11 cellular contexts compared by ENCODE assay signal in the genomic region with DNA sequence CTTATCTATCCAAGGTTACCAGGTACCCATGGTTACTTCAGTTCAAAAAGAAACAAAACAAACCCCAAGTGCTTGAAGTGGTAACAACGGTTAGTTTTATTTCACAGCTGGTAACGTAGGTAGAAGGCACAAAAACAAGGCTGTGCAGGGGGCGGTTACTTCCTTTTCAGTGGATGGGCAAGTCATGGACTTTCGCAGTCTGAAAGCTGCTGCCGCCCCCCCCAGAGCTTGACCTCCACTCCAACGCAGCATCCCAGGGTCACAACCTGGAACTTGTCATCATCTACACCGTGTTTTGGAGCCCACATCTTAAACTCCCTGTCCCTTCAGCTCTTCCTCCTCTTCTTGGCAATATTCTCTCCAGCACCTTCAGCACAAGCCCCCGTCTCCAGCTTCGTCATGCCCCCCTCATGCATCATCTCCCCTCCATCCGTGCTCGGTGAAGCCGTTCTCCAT.
A peak's percentile ranks its signal among the peaks of the same experiment; 100 is the strongest.
DNase-seq lines count a peak whose midpoint lies in the region; TF ChIP-seq lines count a peak whose summit lies in the region.
"Had no signal": no experiment of that assay in that cellular context is flagged by ENCODE, and none has a peak within 500 bp of the region (broad histone marks: within the 10 kb centered on the region; RNA-seq: fewer than 3 reads in every experiment).

No MANE protein-coding gene starts in this region.

- no peak overlapping the region for H2BK5ac ChIP-seq in H9 (ENCODE audit: insufficient read length, low read length)

- H3K4me3 ChIP-seq in tibial artery = no peak overlapping the region

- H3K23ac ChIP-seq in H9 (ENCODE audit: insufficient read length, low read depth, low read length) = no peak overlapping the region

- no peak overlapping the region for H2BK120ac ChIP-seq in H9 (ENCODE audit: low read depth, low read length, poor library complexity, severe bottlenecking)

- H3K79me1 ChIP-seq in H9 (ENCODE audit: insufficient read depth, low read depth, low read length, poor library complexity, severe bottlenecking) = no peaks in the 10 kb centered on the region

- H3K36me3 Mint-ChIP-seq in H9 (ENCODE audit: insufficient read depth in 1 of 3, low read depth in 3 of 3) = no peaks in the 10 kb centered on the region; a peak in 1 of 7 replicates
- H3K36me3 Mint-ChIP-seq in activated naive CD4-positive, alpha-beta T cell treated with anti-CD3 and anti-CD28 coated beads, Interleukin-2, amount 10 ng/mL, durations not matched to agents 7 days and 5 days = peaks cover 2% of the 10 kb centered on the region

- no peaks in the 10 kb centered on the region; a peak in 2 of 5 replicates for H3K9me3 Mint-ChIP-seq in H9
- no peaks in the 10 kb centered on the region for H3K9me3 Mint-ChIP-seq in activated naive CD4-positive, alpha-beta T cell treated with anti-CD3 and anti-CD28 coated beads, Interleukin-2, amount 10 ng/mL, durations not matched to agents 7 days and 5 days

- H3K4me1 ChIP-seq in H9 (ENCODE audit: insufficient read depth, low read length) (no peaks in the 10 kb centered on the region), tibial artery (peaks cover 0 to 6% (median 0%) of the 10 kb centered on the region in 4 donors)

- H3K27ac ChIP-seq in H9 (ENCODE audit: insufficient read length, low read depth, low read length) (no peak overlapping the region), tibial artery (no peak overlapping the region)

- no peak overlapping the region for H4K5ac ChIP-seq in H9 (ENCODE audit: insufficient read length, low read depth, low read length)

- CTCF ChIA-PET in activated naive CD4-positive, alpha-beta T cell treated with anti-CD3 and anti-CD28 coated beads, Interleukin-2, amount 10 ng/mL, durations not matched to agents 7 days and 5 days (lab: Charles Lee) = interaction anchor here (0.6 to 1.2 kb wide), 7 partner anchors 11 to 1669 kb away, joined by 3 to 7 read pairs (median 3); no protein-coding TSS in a partner anchor

- in situ Hi-C loops in GM13977 (cut with MboI; ENCODE audit: low pct_unique_long_range_greater_than_20kb, low sequenced_read_pairs, unreplicated experiment) = no loop called here

- no peak overlapping the region for H3K4me3 Mint-ChIP-seq in H9
- peak overlapping the region; percentile 36 for H3K4me3 Mint-ChIP-seq in activated naive CD4-positive, alpha-beta T cell treated with anti-CD3 and anti-CD28 coated beads, Interleukin-2, amount 10 ng/mL, durations not matched to agents 7 days and 5 days

- H3K18ac ChIP-seq in H9 (ENCODE audit: insufficient read length, low read depth, low read length) = peak overlapping the region; percentile 58

- H3K9ac ChIP-seq in H9 (ENCODE audit: extremely low read depth, insufficient read length, low read length) = no peak overlapping the region

- H2AK5ac ChIP-seq in H9 (ENCODE audit: insufficient read length, low read length) = no peak overlapping the region

- no peak overlapping the region for H3K27ac Mint-ChIP-seq in H9
- H3K27ac Mint-ChIP-seq in activated naive CD4-positive, alpha-beta T cell treated with anti-CD3 and anti-CD28 coated beads, Interleukin-2, amount 10 ng/mL, durations not matched to agents 7 days and 5 days = peak overlapping the region; percentile 88

- H4K20me1 ChIP-seq in H9 (ENCODE audit: control insufficient read depth, insufficient read depth, insufficient read length) = no peaks in the 10 kb centered on the region

- no peaks in the 10 kb centered on the region; the same call in 1 of the 2 replicates for H3K27me3 Mint-ChIP-seq in H9 (ENCODE audit: low read depth)
- no peaks in the 10 kb centered on the region for H3K27me3 Mint-ChIP-seq in activated naive CD4-positive, alpha-beta T cell treated with anti-CD3 and anti-CD28 coated beads, Interleukin-2, amount 10 ng/mL, durations not matched to agents 7 days and 5 days

- H3K4me1 Mint-ChIP-seq in H9 = peaks cover 2 to 3% of the 10 kb centered on the region in 2 experiments; a peak in 2 of 4 replicates
- peaks cover 72% of the 10 kb centered on the region for H3K4me1 Mint-ChIP-seq in activated naive CD4-positive, alpha-beta T cell treated with anti-CD3 and anti-CD28 coated beads, Interleukin-2, amount 10 ng/mL, durations not matched to agents 7 days and 5 days

- DNase-seq in H9 (no peak), posterior cingulate gyrus (no peak), GM13977 (ENCODE audit: low spot score) (no peak), tibial artery (no peak), NCI-H345 treated with DMSO at 0.1 percent for 48 hours (lab: John Stamatoyannopoulos, UW; ENCODE audit: unreplicated experiment) (no peak)
- peak; percentile 51 for DNase-seq in activated CD4-positive, alpha-beta T cell treated with anti-CD3 and anti-CD28 coated beads for 1 hour
- peak; percentile 88 for DNase-seq in activated naive CD4-positive, alpha-beta T cell treated with anti-CD3 and anti-CD28 coated beads, Interleukin-2, amount 10 ng/mL, durations not matched to agents 7 days and 5 days
- peak; percentile 51 for DNase-seq in stimulated activated CD4-positive, alpha-beta T cell treated with anti-CD3 and anti-CD28 coated beads, Interleukin-2, amount 100 ng/mL, for 4 hours (ENCODE audit: low read depth)
- DNase-seq: aorta, DMS 273 treated with DMSO at 0.1 percent for 48 hours, RPMI8226 had no signal

- H3K4me2 ChIP-seq in H9 (ENCODE audit: insufficient read depth, insufficient read length, low read length) = no peak overlapping the region

- H3K23me2 ChIP-seq in H9 (ENCODE audit: insufficient read length, low read depth, low read length, poor library complexity, severe bottlenecking) = no peaks in the 10 kb centered on the region

- TF ChIP-seq CTCF in H9 (conservative IDR thresholded peaks at IDR 0.05) (no peak), GM13977 (IDR thresholded peaks at IDR 0.05; ENCODE audit: extremely low read depth, insufficient read depth, missing control alignments) (no peak), tibial artery (IDR thresholded peaks at IDR 0.05) (no peak)

- H3T11ph ChIP-seq in H9 (ENCODE audit: low read length) = no peak overlapping the region

- no peaks in the 10 kb centered on the region for H3K79me2 ChIP-seq in H9 (ENCODE audit: insufficient read depth, low read length)

- no peak overlapping the region for H3K4ac ChIP-seq in H9 (ENCODE audit: low read depth, low read length)

- no peak overlapping the region for H4K8ac ChIP-seq in H9 (replicated peaks; ENCODE audit: insufficient read length, low read depth, low read length)

- H2BK20ac ChIP-seq in H9 (ENCODE audit: low read depth, low read length, poor library complexity, severe bottlenecking) = no peak overlapping the region

- no peak overlapping the region for H3K56ac ChIP-seq in H9 (ENCODE audit: insufficient read length, low read depth, low read length)

- H3K9me3 ChIP-seq in H9 (ENCODE audit: control insufficient read depth, low read depth, low read length) (no peaks in the 10 kb centered on the region), tibial artery (no peaks in the 10 kb centered on the region)

- no peak overlapping the region for H2BK12ac ChIP-seq in H9 (ENCODE audit: insufficient read length, low read depth, low read length)

- H3K36me3 ChIP-seq in tibial artery = no peaks in the 10 kb centered on the region

- no peak overlapping the region for H2BK15ac ChIP-seq in H9 (ENCODE audit: low read depth, low read length)

- H4K91ac ChIP-seq in H9 (ENCODE audit: insufficient read length, low read depth, low read length) = no peak overlapping the region

- intact Hi-C loops in posterior cingulate gyrus (cut with DNase I) (no loop called here), tibial artery (cut with DNase I; ENCODE audit: low total_unique reads) (no loop called here)

- no peak overlapping the region for H2AFZ ChIP-seq in H9 (ENCODE audit: low read length)

- no peak overlapping the region for H3K14ac ChIP-seq in H9 (ENCODE audit: insufficient read depth, low read length)

- H3K27me3 ChIP-seq in H9 (ENCODE audit: insufficient read depth, low read length) = no peaks in the 10 kb centered on the region
- no peaks in the 10 kb centered on the region for H3K27me3 ChIP-seq in tibial artery

- no CpG with 5 or more reads among the region's 12 CpGs for WGBS in H9 (ENCODE audit: extremely low coverage, insufficient read length, low lambda C conversion rate)

Comparison
In these comparisons a context has a peak if more than half of its experiments do, and no peak if none do; other contexts are left out.
1. DNase-seq: peak in activated CD4-positive, alpha-beta T cell treated with anti-CD3 and anti-CD28 coated beads for 1 hour (single experiment), activated naive CD4-positive, alpha-beta T cell treated with anti-CD3 and anti-CD28 coated beads, Interleukin-2, amount 10 ng/mL, durations not matched to agents 7 days and 5 days (single experiment) and stimulated activated CD4-positive, alpha-beta T cell treated with anti-CD3 and anti-CD28 coated beads, Interleukin-2, amount 100 ng/mL, for 4 hours (single experiment); none in H9 (single experiment), posterior cingulate gyrus (0 of 10), GM13977 (single experiment), tibial artery (0 of 2) and NCI-H345 treated with DMSO at 0.1 percent for 48 hours (single experiment).